8 cellular contexts compared by ENCODE assay signal in the genomic region with DNA sequence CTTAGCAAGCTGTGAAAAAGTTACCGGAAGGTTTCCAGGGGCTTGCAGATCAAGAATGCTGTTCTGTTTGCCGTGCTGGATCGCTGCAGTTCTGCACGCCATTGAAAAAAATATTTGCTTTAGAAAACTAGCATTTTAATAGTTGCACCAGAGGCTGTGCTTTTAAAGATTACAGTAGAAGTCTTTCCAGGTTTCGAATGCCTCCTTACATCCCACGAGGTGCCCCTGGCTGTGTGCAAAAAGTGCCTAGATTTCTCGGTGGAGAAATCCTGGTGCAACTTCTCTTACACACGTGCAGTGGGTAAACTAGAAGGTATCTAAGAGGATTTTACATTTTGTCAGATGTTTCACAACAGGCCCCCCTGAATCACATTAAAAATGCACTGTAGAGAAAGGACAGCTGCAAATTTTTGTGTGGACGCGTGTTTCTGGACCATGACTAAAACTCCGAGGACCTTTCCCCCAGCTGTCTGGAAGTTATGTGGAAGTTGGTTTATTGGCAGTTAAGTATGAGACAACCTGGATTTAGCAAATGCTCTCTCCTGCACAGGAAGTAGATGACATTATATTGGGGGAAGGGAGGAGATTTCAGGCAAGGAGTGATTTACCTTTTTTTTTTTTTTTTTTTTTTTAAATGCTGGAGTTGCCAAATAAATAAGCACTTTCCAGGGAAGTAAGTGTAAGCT. TPM values are rescaled to one million over a fixed set of nuclear protein-coding genes. Genes with fewer than 3 reads are reported as not detected.
DNase-seq lines count a peak whose midpoint lies in the region; ATAC-seq and TF ChIP-seq lines count a peak whose summit lies in the region.

No MANE protein-coding gene starts in this region.

- no peak for TF ChIP-seq CTCF in heart left ventricle (IDR thresholded peaks at IDR 0.05)
- TF ChIP-seq CTCF in psoas muscle (IDR thresholded peaks at IDR 0.05), result no peak

- H3K4me3 ChIP-seq in heart left ventricle (peak overlapping the region in 10 of 12 donors; percentile 22 to 91 (median 32)), psoas muscle (peak overlapping the region; percentile 80)

- 15 to 29% (median 19%) methylated on average over 11 of the region's 11 CpGs for WGBS in heart left ventricle, 4 donors
- WGBS in psoas muscle, 3 donors, result 3 to 9% (median 3%) methylated on average over 11 of the region's 11 CpGs

- H3K36me3 ChIP-seq in heart left ventricle (no peaks in the 10 kb centered on the region), psoas muscle (ENCODE audit: insufficient read depth in 1 of 2, low read depth in 1 of 2) (no peaks in the 10 kb centered on the region)

- no peaks in the 10 kb centered on the region for H3K27me3 ChIP-seq in heart left ventricle
- H3K27me3 ChIP-seq in psoas muscle (ENCODE audit: insufficient read depth in 3 of 3, low read length in 2 of 3), result no peaks in the 10 kb centered on the region

- H3K27ac ChIP-seq in heart left ventricle (peak overlapping the region in 10 of 12 donors; percentile 7 to 56 (median 42)), psoas muscle (peak overlapping the region; percentile 57)

- H3K9me3 ChIP-seq in heart left ventricle (no peaks in the 10 kb centered on the region), psoas muscle (no peaks in the 10 kb centered on the region)

- intact Hi-C loops in heart left ventricle (cut with DNase I) (loop anchor here in 4 of 10 donors (10.0 kb wide), 4 partner anchors 49 to 429 kb away; no protein-coding TSS in a partner anchor), psoas muscle (cut with DNase I) (loop anchor here in 1 of 2 donors (10.0 kb wide), 2 partner anchors 49 to 99 kb away; no protein-coding TSS in a partner anchor)

- TF ChIP-seq POLR2A in heart left ventricle (IDR thresholded peaks at IDR 0.05), result no peak

- H3K4me1 ChIP-seq in heart left ventricle, result peaks cover 0 to 72% (median 49%) of the 10 kb centered on the region in 12 donors
- H3K4me1 ChIP-seq in psoas muscle, result peaks cover 43% of the 10 kb centered on the region

- DNase-seq in Daoy (ENCODE audit: low read depth) (peak; percentile 10), SKM-1 (lab: John Stamatoyannopoulos, UW; ENCODE audit: unreplicated experiment) (peak; percentile 35), heart left ventricle (no peak), psoas muscle (no peak), NCI-H2107 treated with DMSO at 0.1 percent for 48 hours (lab: John Stamatoyannopoulos, UW; ENCODE audit: unreplicated experiment) (no peak)
- DNase-seq in activated T-cell treated with anti-CD3 and anti-CD28 coated beads, Interleukin-2, amount 50 U/mL, for 1 hour, result no peak
- DNase-seq in stimulated activated CD8-positive, alpha-beta memory T cell treated with anti-CD3 and anti-CD28 coated beads, Interleukin-4, amount 100 ng/mL, for 48 hours, result no peak

- ATAC-seq in heart left ventricle, result peak in 2 of 4 donors; percentile 8 to 37
- no peak for ATAC-seq in psoas muscle
- ATAC-seq in GM18907 (IDR thresholded peaks at IDR 0.05; ENCODE audit: unreplicated experiment), result no peak

RNA-seq across cellular contexts. Expression of a gene that starts 5.8 kb away (rescaled TPM):
- 0.60 and 1.9 TPM in 2 replicates for total RNA-seq in Daoy (2014; rRNA removed; shearing (Covaris generic))
- total RNA-seq in heart left ventricle (10 to 100 TPM in 5 of 9 donors, 1 to 10 TPM in 4; 5.9 to 17.5 (median 11.1) TPM), psoas muscle (1 to 10 TPM; 4.3 to 8.5 (median 5.9) TPM)
- polyA plus RNA-seq in heart left ventricle (1 to 10 TPM; 4.3 to 5.4 TPM), psoas muscle (1 to 10 TPM; 1.8 to 3.4 (median 2.5) TPM)

Comparison
In these comparisons a context has a peak if more than half of its experiments do, and no peak if none do; other contexts are left out.
1. DNase-seq: peak in Daoy (single experiment) and SKM-1 (single experiment); none in heart left ventricle (0 of 5), psoas muscle (0 of 2), activated T-cell treated with anti-CD3 and anti-CD28 coated beads, Interleukin-2, amount 50 U/mL, for 1 hour (single experiment), NCI-H2107 treated with DMSO at 0.1 percent for 48 hours (single experiment) and stimulated activated CD8-positive, alpha-beta memory T cell treated with anti-CD3 and anti-CD28 coated beads, Interleukin-4, amount 100 ng/mL, for 48 hours (single experiment).